In the genomic region with DNA sequence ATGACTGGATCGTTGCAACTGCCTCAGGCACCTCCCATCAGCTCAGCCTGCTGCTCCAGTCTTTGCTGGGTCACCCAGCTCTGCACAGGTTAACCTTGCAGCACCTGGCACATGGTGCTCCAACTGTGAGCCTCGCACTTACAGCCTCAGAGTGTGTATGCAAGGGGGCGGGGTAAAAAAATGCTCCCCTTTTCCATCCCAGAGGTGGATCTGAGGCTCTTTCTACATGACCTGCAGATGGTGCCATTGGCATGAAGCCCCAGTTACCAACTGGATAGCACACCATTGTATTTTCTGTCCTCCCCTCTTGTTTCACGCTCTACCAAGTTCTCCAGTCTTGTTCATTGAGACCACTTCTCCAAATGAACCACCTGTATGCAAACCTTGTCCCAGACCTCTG, we compare ENCODE assay signal across 15 cellular contexts. TPM values are rescaled to one million over a fixed set of nuclear protein-coding genes. Genes with fewer than 3 reads are reported as not detected.
A peak's percentile ranks its signal among the peaks of the same experiment; 100 is the strongest.
DNase-seq lines count a peak whose midpoint lies in the region; ATAC-seq and TF ChIP-seq lines count a peak whose summit lies in the region.
"Had no signal": no experiment of that assay in that cellular context is flagged by ENCODE, and none has a peak within 500 bp of the region (broad histone marks: within the 10 kb centered on the region; RNA-seq: fewer than 3 reads in every experiment).

No MANE protein-coding gene starts in this region.

- H3K9me3 ChIP-seq in OCI-LY1 (ENCODE audit: low read length), result no peaks in the 10 kb centered on the region
- no peaks in the 10 kb centered on the region for H3K9me3 ChIP-seq in MM.1S (replicated peaks; ENCODE audit: insufficient read depth, low read length)

- DNase-seq in BJ (ENCODE audit: low read depth) (no peak), H4 (ENCODE audit: low spot score) (peak; percentile 8), left cardiac atrium (peak; percentile 26), foreskin melanocyte (no peak), MM.1S (no peak)
- no peak for DNase-seq in stimulated activated CD4-positive, alpha-beta T cell treated with anti-CD3 and anti-CD28 coated beads, Interleukin-1b, Interleukin-23, amount 100 ng/mL, for 48 hours
- DNase-seq: activated CD4-positive, alpha-beta T cell treated with anti-CD3 and anti-CD28 coated beads, Interleukin-2, amount 10 ng/mL, durations not matched to agents 24 days and 14 days; activated naive CD8-positive, alpha-beta T cell treated with anti-CD3 and anti-CD28 coated beads, Interleukin-2, amount 10 ng/mL, durations not matched to agents 7 days and 5 days; HFFc6; natural killer cell; NCI-H2081 treated with DMSO at 0.1 percent for 48 hours had no signal

- H3F3A ChIP-seq in OCI-LY1 (ENCODE audit: insufficient read depth, low read length), result no peaks in the 10 kb centered on the region
- no peaks in the 10 kb centered on the region for H3F3A ChIP-seq in MM.1S (ENCODE audit: insufficient read depth, low read length)

- no peaks in the 10 kb centered on the region; the same call in none of the 2 replicates for H3K27me3 ChIP-seq in BJ (ENCODE audit: control insufficient read depth, insufficient read depth, low read length)
- no peaks in the 10 kb centered on the region for H3K27me3 ChIP-seq in OCI-LY1 (ENCODE audit: insufficient read depth, low read length)
- no peaks in the 10 kb centered on the region for H3K27me3 ChIP-seq in MM.1S (replicated peaks; ENCODE audit: insufficient read depth, low read length)

- intact Hi-C loops in left cardiac atrium (cut with DNase I), result loop anchor here in 1 of 2 donors (5.0 to 10.0 kb wide), 2 partner anchors 93 to 219 kb away; no protein-coding TSS in a partner anchor

- no peak overlapping the region for H3K4me3 ChIP-seq in BJ (ENCODE audit: low read depth, low read length)
- no peak overlapping the region for H3K4me3 ChIP-seq in OCI-LY1 (ENCODE audit: low read depth, low read length, poor library complexity, severe bottlenecking)
- H3K4me3 ChIP-seq in MM.1S (ENCODE audit: low read length), result no peak overlapping the region
- H3K4me3 ChIP-seq: SK-N-MC had no signal

- CTCF ChIA-PET in BJ (lab: Yijun Ruan, JAX), result interaction anchor here (0.6 to 2.5 kb wide), 7 partner anchors 9 to 458 kb away, joined by 3 to 6 read pairs (median 4); no protein-coding TSS in a partner anchor

- H2AFZ ChIP-seq in OCI-LY1 (ENCODE audit: low read length), result no peak overlapping the region
- no peak overlapping the region for H2AFZ ChIP-seq in MM.1S (ENCODE audit: low read length)

- H3K27ac ChIP-seq in OCI-LY1 (ENCODE audit: low read depth, low read length, poor library complexity, severe bottlenecking) (no peak overlapping the region), MM.1S (ENCODE audit: low read length) (no peak overlapping the region)
- H3K27ac ChIP-seq: SK-N-MC had no signal

- no peak overlapping the region for H3K9ac ChIP-seq in OCI-LY1 (ENCODE audit: low read length)
- no peak overlapping the region for H3K9ac ChIP-seq in MM.1S (ENCODE audit: low read length)

- ATAC-seq in left cardiac atrium (peak in 1 of 2 donors; percentile 30), HG03095 (IDR thresholded peaks at IDR 0.05; ENCODE audit: unreplicated experiment) (no peak)
- ATAC-seq: natural killer cell; stimulated activated memory B cell treated with anti-CD40 and anti-IgM and Interleukin-4, amounts not matched to agents 10 μg/mL and 1 μg/mL and 100 μg/mL, for 72 hours had no signal

- H4K20me1 ChIP-seq in OCI-LY1 (ENCODE audit: insufficient read depth, low read length) (no peaks in the 10 kb centered on the region), MM.1S (ENCODE audit: insufficient read depth, low read length) (no peaks in the 10 kb centered on the region)

- peak; percentile 32; the same call in 1 of the 2 replicates for TF ChIP-seq CTCF in BJ (IDR thresholded peaks at IDR 0.05; ENCODE audit: insufficient read depth, low read depth, low read length)
- TF ChIP-seq CTCF in OCI-LY1 (IDR thresholded peaks at IDR 0.05; ENCODE audit: low read length), result peak; percentile 26; the same call in 1 of the 2 replicates
- TF ChIP-seq CTCF in MM.1S (IDR thresholded peaks at IDR 0.05; ENCODE audit: low read length), result no peak

- POLR2A ChIA-PET in BJ (lab: Charles Lee), result no interaction called here

- H3K4me2 ChIP-seq in OCI-LY1 (ENCODE audit: low read length), result no peak overlapping the region
- H3K4me2 ChIP-seq in MM.1S (ENCODE audit: low read depth, low read length), result no peak overlapping the region

- H3K79me2 ChIP-seq in OCI-LY1 (ENCODE audit: insufficient read depth, low read length), result no peaks in the 10 kb centered on the region
- no peaks in the 10 kb centered on the region for H3K79me2 ChIP-seq in MM.1S (ENCODE audit: low read length)

- H3K36me3 ChIP-seq in BJ (ENCODE audit: control insufficient read depth, insufficient read depth, low read length) (no peaks in the 10 kb centered on the region), OCI-LY1 (ENCODE audit: insufficient read depth, low read length) (no peaks in the 10 kb centered on the region), MM.1S (replicated peaks; ENCODE audit: insufficient read depth, low read length) (no peaks in the 10 kb centered on the region)

- H3K9me2 ChIP-seq in OCI-LY1 (ENCODE audit: low read depth, low read length), result no peaks in the 10 kb centered on the region
- H3K9me2 ChIP-seq in MM.1S (replicated peaks; ENCODE audit: insufficient read depth, low read length), result no peaks in the 10 kb centered on the region

- no peaks in the 10 kb centered on the region for H3K4me1 ChIP-seq in OCI-LY1 (ENCODE audit: insufficient read depth, low read length, severe bottlenecking)
- H3K4me1 ChIP-seq in MM.1S (ENCODE audit: low read length), result no peaks in the 10 kb centered on the region

RNA-seq across cellular contexts. Expression of gene TRPC3, which starts 46.2 kb away (rescaled TPM):
- 0.43 and 0.56 TPM in 2 replicates for polyA plus RNA-seq in BJ (2011; rRNA removed)
- 0.46 and 0.76 TPM in 2 replicates for polyA minus RNA-seq in BJ (2011; rRNA and poly(A)+ RNA removed)
- 0.55 and 2.3 TPM in 2 replicates for total RNA-seq in H4 (2014; rRNA removed; shearing (Covaris generic))
- total RNA-seq in left cardiac atrium, result under 1 TPM; 0.15 to 0.99 TPM
- total RNA-seq: HFFc6 had no signal

Comparison
In these comparisons a context has a peak if more than half of its experiments do, and no peak if none do; other contexts are left out.
1. DNase-seq: peak in H4 (single experiment) and left cardiac atrium (single experiment); none in BJ (single experiment), foreskin melanocyte (single experiment), stimulated activated CD4-positive, alpha-beta T cell treated with anti-CD3 and anti-CD28 coated beads, Interleukin-1b, Interleukin-23, amount 100 ng/mL, for 48 hours (single experiment) and MM.1S (single experiment).